8 cellular contexts compared by ENCODE assay signal in genomic region chr4:53015681-53016080, GRCh38.
A peak's percentile ranks its signal among the peaks of the same experiment; 100 is the strongest.
DNase-seq lines count a peak whose midpoint lies in the region; ATAC-seq and TF ChIP-seq lines count a peak whose summit lies in the region.

No MANE protein-coding gene starts in this region.

- H3K4me3 ChIP-seq in cardiac fibroblast (replicated peaks in 1 of 2; ENCODE audit: low read depth in 2 of 2, low read length in 2 of 2) (no peak overlapping the region), H7 (ENCODE audit: insufficient read depth, low read depth, low read length) (no peak overlapping the region)

- H3K36me3 Mint-ChIP-seq in activated T-cell treated with anti-CD3 and anti-CD28 coated beads, Interleukin-2, amount 50 U/mL, for 72 hours (ENCODE audit: insufficient read depth in 2 of 2): peaks cover 0 to 4% of the 10 kb centered on the region in 2 donors
- peaks cover 5% of the 10 kb centered on the region for H3K36me3 Mint-ChIP-seq in activated T-cell treated with anti-CD3 and anti-CD28 coated beads, Interleukin-2, amount 50 U/mL, for 24 hours (ENCODE audit: low read depth)

- peak; percentile 7 to 9 for DNase-seq in activated T-cell treated with anti-CD3 and anti-CD28 coated beads, Interleukin-2, amount 50 U/mL, for 72 hours
- no peak for DNase-seq in activated T-cell treated with anti-CD3 and anti-CD28 coated beads, Interleukin-2, amount 50 U/mL, for 24 hours
- DNase-seq in NCI-H2227 treated with DMSO at 0.1 percent for 48 hours (lab: John Stamatoyannopoulos, UW): peak; percentile 47
- DNase-seq in cardiac fibroblast (ENCODE audit: low read depth in 2 of 2): peak; percentile 85 to 91
- peak; percentile 72 to 89 for DNase-seq in lung microvascular endothelial cell (ENCODE audit: low read depth in 2 of 2)
- DNase-seq in H7: no peak

- H3K9me3 Mint-ChIP-seq in activated T-cell treated with anti-CD3 and anti-CD28 coated beads, Interleukin-2, amount 50 U/mL, for 72 hours: no peaks in the 10 kb centered on the region
- H3K9me3 Mint-ChIP-seq in activated T-cell treated with anti-CD3 and anti-CD28 coated beads, Interleukin-2, amount 50 U/mL, for 24 hours: no peaks in the 10 kb centered on the region

- no peak overlapping the region for H3K4me3 Mint-ChIP-seq in activated T-cell treated with anti-CD3 and anti-CD28 coated beads, Interleukin-2, amount 50 U/mL, for 72 hours
- no peak overlapping the region for H3K4me3 Mint-ChIP-seq in activated T-cell treated with anti-CD3 and anti-CD28 coated beads, Interleukin-2, amount 50 U/mL, for 24 hours

- TF ChIP-seq CTCF in cardiac fibroblast (IDR thresholded peaks at IDR 0.05; ENCODE audit: low read depth, low read length): peak; percentile 71

- H3K4me1 Mint-ChIP-seq in activated T-cell treated with anti-CD3 and anti-CD28 coated beads, Interleukin-2, amount 50 U/mL, for 72 hours (ENCODE audit: low read depth): peaks cover 23% of the 10 kb centered on the region
- H3K4me1 Mint-ChIP-seq in activated T-cell treated with anti-CD3 and anti-CD28 coated beads, Interleukin-2, amount 50 U/mL, for 24 hours (ENCODE audit: low read depth): peaks cover 34% of the 10 kb centered on the region

- H3K27me3 ChIP-seq in H7 (ENCODE audit: control insufficient read depth, insufficient read depth, low read length): no peaks in the 10 kb centered on the region

- H3K27ac Mint-ChIP-seq in activated T-cell treated with anti-CD3 and anti-CD28 coated beads, Interleukin-2, amount 50 U/mL, for 72 hours: no peak overlapping the region
- no peak overlapping the region for H3K27ac Mint-ChIP-seq in activated T-cell treated with anti-CD3 and anti-CD28 coated beads, Interleukin-2, amount 50 U/mL, for 24 hours

- no peak for ATAC-seq in activated T-cell treated with anti-CD3 and anti-CD28 coated beads, Interleukin-2, amount 50 U/mL, for 72 hours (replicated peaks in 1 of 2)
- ATAC-seq in HG02870 (IDR thresholded peaks at IDR 0.05; ENCODE audit: unreplicated experiment) (no peak), GM21528 (IDR thresholded peaks at IDR 0.05; ENCODE audit: low FRiP score, unreplicated experiment) (no peak)

- no peaks in the 10 kb centered on the region for H3K27me3 Mint-ChIP-seq in activated T-cell treated with anti-CD3 and anti-CD28 coated beads, Interleukin-2, amount 50 U/mL, for 72 hours (ENCODE audit: low read depth)
- H3K27me3 Mint-ChIP-seq in activated T-cell treated with anti-CD3 and anti-CD28 coated beads, Interleukin-2, amount 50 U/mL, for 24 hours: no peaks in the 10 kb centered on the region

- H3K36me3 ChIP-seq in H7 (replicated peaks; ENCODE audit: control insufficient read depth, insufficient read depth, low read length): no peaks in the 10 kb centered on the region

Comparison
In these comparisons a context has a peak if more than half of its experiments do, and no peak if none do; other contexts are left out.
1. DNase-seq: peak in activated T-cell treated with anti-CD3 and anti-CD28 coated beads, Interleukin-2, amount 50 U/mL, for 72 hours (2 of 2), NCI-H2227 treated with DMSO at 0.1 percent for 48 hours (single experiment), cardiac fibroblast (2 of 2) and lung microvascular endothelial cell (2 of 2); none in activated T-cell treated with anti-CD3 and anti-CD28 coated beads, Interleukin-2, amount 50 U/mL, for 24 hours (single experiment) and H7 (single experiment).